In genomic region chr19:18282021-18282787, GRCh38 we compare ENCODE assay signal across 8 cellular contexts. TPM values are rescaled to one million over a fixed set of nuclear protein-coding genes. Genes with fewer than 3 reads are reported as not detected.
DNase-seq lines count a peak whose midpoint lies in the region; ATAC-seq and TF ChIP-seq lines count a peak whose summit lies in the region.

No MANE protein-coding gene starts in this region.

- H2AFZ ChIP-seq in osteoblast (ENCODE audit: low read length) = peak overlapping the region; percentile 6

- H3K27ac Mint-ChIP-seq in activated CD4-positive, alpha-beta memory T cell treated with anti-CD3 and anti-CD28 coated beads for 36 hours = peak overlapping the region; percentile 95

- H3K9ac ChIP-seq in HUES6 (ENCODE audit: low read length) = peak overlapping the region; percentile 91

- no peak for ATAC-seq in HG03565 (IDR thresholded peaks at IDR 0.05; ENCODE audit: unreplicated experiment)

- H3K4me2 ChIP-seq in osteoblast (ENCODE audit: insufficient read depth, low read length) = peak overlapping the region; percentile 84

- peak overlapping the region; percentile 83 for H3K4me3 Mint-ChIP-seq in activated CD4-positive, alpha-beta memory T cell treated with anti-CD3 and anti-CD28 coated beads for 36 hours

- CTCF ChIA-PET in activated CD4-positive, alpha-beta memory T cell treated with anti-CD3 and anti-CD28 coated beads for 36 hours (lab: Charles Lee) = interaction anchor here (0.6 to 11.5 kb wide), 8 partner anchors 9 to 137 kb away, joined by 3 to 343 read pairs (median 78); partner anchors contain the start of genes LSM4 and SSBP4

- POLR2A ChIA-PET in activated CD4-positive, alpha-beta memory T cell treated with anti-CD3 and anti-CD28 coated beads for 36 hours (lab: Charles Lee) = interaction anchor here (0.8 to 8.0 kb wide), 20 partner anchors 10 to 195 kb away, joined by 3 to 416 read pairs (median 6); partner anchors contain the start of genes LSM4, MAST3, MPV17L2 and PGPEP1

- H3K4me3 ChIP-seq in HUES6 (ENCODE audit: low read depth, low read length) (peak overlapping the region; percentile 72), fibroblast of mammary gland (ENCODE audit: control insufficient read depth, low read depth, low read length) (peak overlapping the region; percentile 40), osteoblast (ENCODE audit: insufficient read depth, low read length) (peak overlapping the region; percentile 64)

- peak; percentile 96 for DNase-seq in NCI-H146 treated with DMSO at 0.1 percent for 48 hours (lab: John Stamatoyannopoulos, UW; ENCODE audit: unreplicated experiment)
- DNase-seq in NCI-H146 (lab: John Stamatoyannopoulos, UW) = no peak
- peak; percentile 58 for DNase-seq in activated CD4-positive, alpha-beta memory T cell treated with anti-CD3 and anti-CD28 coated beads for 36 hours
- peak; percentile 76 for DNase-seq in fibroblast of mammary gland (ENCODE audit: low read depth)
- DNase-seq in osteoblast (ENCODE audit: insufficient read length, low spot score, missing footprints) = no peak
- DNase-seq in HPDE6-E6E7 (ENCODE audit: extremely low spot score) = no peak

- no peaks in the 10 kb centered on the region for H3K9me3 Mint-ChIP-seq in activated CD4-positive, alpha-beta memory T cell treated with anti-CD3 and anti-CD28 coated beads for 36 hours

- TF ChIP-seq CTCF in fibroblast of mammary gland (conservative IDR thresholded peaks at IDR 0.05; ENCODE audit: control insufficient read depth, insufficient read depth, low read depth, low read length) (peak; percentile 16), osteoblast (IDR thresholded peaks at IDR 0.05; ENCODE audit: extremely low read depth, low read depth, low read length) (no peak)

- peaks cover 38% of the 10 kb centered on the region for H3K79me2 ChIP-seq in osteoblast (ENCODE audit: insufficient read depth, low read length)

- no peaks in the 10 kb centered on the region for H3K27me3 Mint-ChIP-seq in activated CD4-positive, alpha-beta memory T cell treated with anti-CD3 and anti-CD28 coated beads for 36 hours

- H3K27ac ChIP-seq in HUES6 (ENCODE audit: low read depth, low read length) (peak overlapping the region; percentile 98), osteoblast (ENCODE audit: low read depth, low read length) (peak overlapping the region; percentile 94)

- H3K4me1 Mint-ChIP-seq in activated CD4-positive, alpha-beta memory T cell treated with anti-CD3 and anti-CD28 coated beads for 36 hours (ENCODE audit: low read depth) = peaks cover 55% of the 10 kb centered on the region

- H3K4me1 ChIP-seq in HUES6 (ENCODE audit: control insufficient read depth, insufficient read depth, low read length) (peaks cover 28% of the 10 kb centered on the region), osteoblast (ENCODE audit: insufficient read depth, low read length) (peaks cover 38% of the 10 kb centered on the region)

- peaks cover 17% of the 10 kb centered on the region for H4K20me1 ChIP-seq in osteoblast (ENCODE audit: insufficient read depth, low read length)

- H3K9me3 ChIP-seq in HUES6 (ENCODE audit: control insufficient read depth, insufficient read depth, low read depth, low read length) (no peaks in the 10 kb centered on the region), osteoblast (ENCODE audit: low read depth, low read length) (no peaks in the 10 kb centered on the region)

- no peaks in the 10 kb centered on the region for H3K27me3 ChIP-seq in HUES6 (ENCODE audit: control insufficient read depth, insufficient read depth, low read length)
- no peaks in the 10 kb centered on the region for H3K27me3 ChIP-seq in osteoblast (ENCODE audit: insufficient read depth, low read length)

- peaks cover 31% of the 10 kb centered on the region for H3K36me3 Mint-ChIP-seq in activated CD4-positive, alpha-beta memory T cell treated with anti-CD3 and anti-CD28 coated beads for 36 hours

- H3K36me3 ChIP-seq in HUES6 (ENCODE audit: control insufficient read depth, insufficient read depth, low read length) (peaks cover 13% of the 10 kb centered on the region), osteoblast (ENCODE audit: insufficient read depth, low read length) (peaks cover 14% of the 10 kb centered on the region)

- intact Hi-C loops in activated CD4-positive, alpha-beta memory T cell treated with anti-CD3 and anti-CD28 coated beads for 36 hours (cut with micrococcal nuclease) = no loop called here

RNA-seq across cellular contexts. Expression of gene JUND, which starts 0.8 kb away (rescaled TPM):
- total RNA-seq in activated CD4-positive, alpha-beta memory T cell treated with anti-CD3 and anti-CD28 coated beads for 36 hours = 100 to 1,000 TPM; 232 to 236 TPM
- total RNA-seq in osteoblast = 170 and 172 TPM in 2 replicates

RNA-seq across cellular contexts. Expression of gene IQCN, which starts 8.0 kb away (rescaled TPM):
- total RNA-seq in activated CD4-positive, alpha-beta memory T cell treated with anti-CD3 and anti-CD28 coated beads for 36 hours = under 1 TPM; 0.36 to 0.39 TPM
- total RNA-seq in osteoblast = 2.5 and 3.5 TPM in 2 replicates

RNA-seq across cellular contexts. Expression of gene LSM4, which starts 40.7 kb away (rescaled TPM):
- 100 to 1,000 TPM; 356 to 361 TPM for total RNA-seq in activated CD4-positive, alpha-beta memory T cell treated with anti-CD3 and anti-CD28 coated beads for 36 hours
- total RNA-seq in osteoblast = 74.3 and 74.6 TPM in 2 replicates

RNA-seq across cellular contexts. Expression of gene PDE4C, which starts 56.0 kb away (rescaled TPM):
- total RNA-seq in activated CD4-positive, alpha-beta memory T cell treated with anti-CD3 and anti-CD28 coated beads for 36 hours = not detected
- total RNA-seq in osteoblast = under 0.01 TPM in 1 of 2 replicates, not detected in the other

RNA-seq across cellular contexts. Expression of gene PGPEP1, which starts 58.2 kb away (rescaled TPM):
- total RNA-seq in activated CD4-positive, alpha-beta memory T cell treated with anti-CD3 and anti-CD28 coated beads for 36 hours = 10 to 100 TPM; 29.0 to 30.8 TPM
- 31.1 and 56.3 TPM in 2 replicates for total RNA-seq in osteoblast

Comparison
In these comparisons a context has a peak if more than half of its experiments do, and no peak if none do; other contexts are left out.
1. DNase-seq: peak in NCI-H146 treated with DMSO at 0.1 percent for 48 hours (single experiment), activated CD4-positive, alpha-beta memory T cell treated with anti-CD3 and anti-CD28 coated beads for 36 hours (single experiment) and fibroblast of mammary gland (single experiment); none in NCI-H146 (single experiment), osteoblast (single experiment) and HPDE6-E6E7 (single experiment).
2. Peak in every context shown above with its lines, with median percentiles within 50 percentile points of each other: H3K4me3 ChIP-seq.